In genomic region chr6:132401941-132402275, GRCh38 we compare ENCODE assay signal across 11 cellular contexts. TPM values are rescaled to one million over a fixed set of nuclear protein-coding genes. Genes with fewer than 3 reads are reported as not detected.
A peak's percentile ranks its signal among the peaks of the same experiment; 100 is the strongest.
DNase-seq lines count a peak whose midpoint lies in the region; ATAC-seq and TF ChIP-seq lines count a peak whose summit lies in the region.
"Had no signal": no experiment of that assay in that cellular context is flagged by ENCODE, and none has a peak within 500 bp of the region (broad histone marks: within the 10 kb centered on the region; RNA-seq: fewer than 3 reads in every experiment).

No MANE protein-coding gene starts in this region.

- H3K4me3 ChIP-seq in right atrium auricular region (peak overlapping the region; percentile 75 to 78), endodermal cell (ENCODE audit: low read length) (peak overlapping the region; percentile 80), uterus (peak overlapping the region; percentile 45 to 53)
- H3K4me3 ChIP-seq: K562 had no signal

- peaks cover 18% of the 10 kb centered on the region for H3K4me1 Mint-ChIP-seq in endodermal cell
- peaks cover 0 to 13% (median 5%) of the 10 kb centered on the region in 4 donors for H3K4me1 Mint-ChIP-seq in naive thymus-derived CD8-positive, alpha-beta T cell

- H3K9me3 Mint-ChIP-seq in endodermal cell = no peaks in the 10 kb centered on the region
- peaks cover 0 to 9% (median 0%) of the 10 kb centered on the region in 9 donors for H3K9me3 Mint-ChIP-seq in naive thymus-derived CD8-positive, alpha-beta T cell
- H3K9me3 Mint-ChIP-seq: activated naive CD4-positive, alpha-beta T cell treated with anti-CD3 and anti-CD28 coated beads for 36 hours; CD4-positive, CD25-positive, alpha-beta regulatory T cell had no signal

- H3K9me3 ChIP-seq in right atrium auricular region (no peaks in the 10 kb centered on the region), endodermal cell (ENCODE audit: control insufficient read depth, low read length) (no peaks in the 10 kb centered on the region), uterus (no peaks in the 10 kb centered on the region)

- H3K27ac ChIP-seq in right atrium auricular region = peak overlapping the region in 1 of 2 donors; percentile 77
- no peak overlapping the region for H3K27ac ChIP-seq in endodermal cell (ENCODE audit: low read depth, low read length)
- H3K27ac ChIP-seq in uterus = peak overlapping the region; percentile 85 to 86

- whole genome bisulfite sequencing in endodermal cell (ENCODE audit: insufficient coverage in 1 of 2, insufficient read length in 1 of 2), 2 experiments = 37 to 41% methylated on average over 8 to 13 of the region's 13 CpGs

- intact Hi-C loops in cardiac septum (cut with DNase I) (no loop called here), uterus (cut with DNase I; ENCODE audit: low total_unique reads) (no loop called here)

- ATAC-seq in naive thymus-derived CD8-positive, alpha-beta T cell = no peak

- H3K9ac ChIP-seq in endodermal cell (ENCODE audit: extremely low read depth, low read length, poor library complexity, severe bottlenecking) = no peak overlapping the region

- H3K36me3 Mint-ChIP-seq in endodermal cell (ENCODE audit: low read depth) = no peaks in the 10 kb centered on the region
- H3K36me3 Mint-ChIP-seq in naive thymus-derived CD8-positive, alpha-beta T cell = peaks cover 0 to 3% (median 0%) of the 10 kb centered on the region in 3 donors
- H3K36me3 Mint-ChIP-seq: CD4-positive, CD25-positive, alpha-beta regulatory T cell had no signal

- peak overlapping the region; percentile 65 for H3K4me3 Mint-ChIP-seq in endodermal cell
- peak overlapping the region in 9 of 10 donors; percentile 38 to 74 (median 56) for H3K4me3 Mint-ChIP-seq in naive thymus-derived CD8-positive, alpha-beta T cell
- H3K4me3 Mint-ChIP-seq: activated naive CD4-positive, alpha-beta T cell treated with anti-CD3 and anti-CD28 coated beads for 36 hours had no signal

- no peak for TF ChIP-seq CTCF in right atrium auricular region (IDR thresholded peaks at IDR 0.05)
- no peak for TF ChIP-seq CTCF in endodermal cell (conservative IDR thresholded peaks at IDR 0.05)
- no peak for TF ChIP-seq CTCF in uterus (IDR thresholded peaks at IDR 0.05)

- POLR2A ChIA-PET in naive thymus-derived CD8-positive, alpha-beta T cell (lab: Charles Lee) = no interaction called here

- H3K27me3 Mint-ChIP-seq in endodermal cell (ENCODE audit: insufficient read depth) = peaks cover 70% of the 10 kb centered on the region
- peaks cover 27 to 65% (median 41%) of the 10 kb centered on the region in 5 donors for H3K27me3 Mint-ChIP-seq in naive thymus-derived CD8-positive, alpha-beta T cell

- H3K27me3 ChIP-seq in right atrium auricular region (no peaks in the 10 kb centered on the region), endodermal cell (ENCODE audit: control insufficient read depth, insufficient read depth, low read length, poor library complexity, severe bottlenecking) (peaks cover 56% of the 10 kb centered on the region), uterus (no peaks in the 10 kb centered on the region)

- DNase-seq in right atrium auricular region (ENCODE audit: low spot score) (no peak), cardiac septum (ENCODE audit: low spot score) (no peak), endodermal cell (peak; percentile 61), uterus (no peak), DMS 273 treated with DMSO at 0.1 percent for 48 hours (lab: John Stamatoyannopoulos, UW) (no peak)
- no peak for DNase-seq in naive thymus-derived CD8-positive, alpha-beta T cell
- no peak for DNase-seq in stimulated activated CD4-positive, alpha-beta T cell treated with anti-CD3 and anti-CD28 coated beads, Interleukin-4, amount 100 ng/mL, for 24 hours
- no peak for DNase-seq in NK-92 treated with Interleukin-12 subunit alpha and Interleukin-12 subunit beta, amount 100 ng/mL, for 24 hours (lab: John Stamatoyannopoulos, UW)
- DNase-seq: CD4-positive, CD25-positive, alpha-beta regulatory T cell had no signal

- H3K27ac Mint-ChIP-seq in endodermal cell = no peak overlapping the region
- H3K27ac Mint-ChIP-seq in naive thymus-derived CD8-positive, alpha-beta T cell = no peak overlapping the region
- H3K27ac Mint-ChIP-seq: activated naive CD4-positive, alpha-beta T cell treated with anti-CD3 and anti-CD28 coated beads for 36 hours; CD4-positive, CD25-positive, alpha-beta regulatory T cell had no signal

- H3K4me1 ChIP-seq in right atrium auricular region (peaks cover 0 to 6% of the 10 kb centered on the region in 2 donors), endodermal cell (ENCODE audit: control insufficient read depth, insufficient read depth, low read length) (peaks cover 3% of the 10 kb centered on the region), uterus (no peaks in the 10 kb centered on the region)

- TF ChIP-seq POLR2A in uterus (IDR thresholded peaks at IDR 0.05) = no peak

- H3K36me3 ChIP-seq in right atrium auricular region = no peaks in the 10 kb centered on the region
- no peaks in the 10 kb centered on the region for H3K36me3 ChIP-seq in endodermal cell (ENCODE audit: control insufficient read depth, insufficient read depth, low read length)
- H3K36me3 ChIP-seq in uterus = no peaks in the 10 kb centered on the region

RNA-seq across cellular contexts. Expression of gene MOXD1, which starts 0.6 kb away (rescaled TPM):
- total RNA-seq in right atrium auricular region = 1 to 10 TPM; 2.5 to 9.3 TPM
- 1.6 TPM for total RNA-seq in cardiac septum
- total RNA-seq in endodermal cell = 1 to 10 TPM; 1.3 to 3.2 TPM
- 10.3 TPM for polyA plus RNA-seq in endodermal cell (2013, experiment 1 of 2)
- 7.9 TPM for polyA plus RNA-seq in endodermal cell (2013, experiment 2 of 2)
- total RNA-seq in naive thymus-derived CD8-positive, alpha-beta T cell = under 1 TPM; 0.16 to 0.22 TPM
- polyA plus RNA-seq in naive thymus-derived CD8-positive, alpha-beta T cell = not detected
- total RNA-seq in uterus = 100 to 1,000 TPM in 1 of 4 donors, 10 to 100 TPM in 3; 27.6 to 260 (median 58.9) TPM
- total RNA-seq: activated naive CD4-positive, alpha-beta T cell treated with anti-CD3 and anti-CD28 coated beads for 36 hours; CD4-positive, CD25-positive, alpha-beta regulatory T cell; K562 had no signal
- polyA plus RNA-seq: CD4-positive, CD25-positive, alpha-beta regulatory T cell; K562 had no signal
